In genomic region chrX:105845661-105846060, GRCh38 we compare ENCODE assay signal across 25 cellular contexts. TPM values are rescaled to one million over a fixed set of nuclear protein-coding genes. Genes with fewer than 3 reads are reported as not detected.
"Had no signal": no experiment of that assay in that cellular context is flagged by ENCODE, and none has a peak within 500 bp of the region (broad histone marks: within the 10 kb centered on the region; RNA-seq: fewer than 3 reads in every experiment).

No MANE protein-coding gene starts in this region.

- H3K27me3 ChIP-seq: esophagus muscularis mucosa, left lung, sigmoid colon, tibial artery had no signal

- H3K4me1 Mint-ChIP-seq: naive thymus-derived CD4-positive, alpha-beta T cell; stimulated activated effector memory CD8-positive, alpha-beta T cell treated with anti-CD3 and anti-CD28 coated beads, Interleukin-12 subunit alpha, Interleukin-12 subunit beta, amount 100 ng/mL, for 72 hours had no signal

- H3K4me3 ChIP-seq: dorsolateral prefrontal cortex, esophagus muscularis mucosa, heart right ventricle, left lung, psoas muscle, sigmoid colon, stomach, tibial artery had no signal

- H3K9me3 Mint-ChIP-seq: stimulated activated effector memory CD8-positive, alpha-beta T cell treated with anti-CD3 and anti-CD28 coated beads, Interleukin-12 subunit alpha, Interleukin-12 subunit beta, amount 100 ng/mL, for 72 hours; type B pancreatic cell had no signal

- DNase-seq: cortex of kidney; dorsolateral prefrontal cortex; effector CD4-positive, alpha-beta T cell; foreskin melanocyte; glutamatergic neuron; heart right ventricle; hippocampal formation; left lung; mesenchymal stem cell; midbrain; naive thymus-derived CD4-positive, alpha-beta T cell; nephron progenitor cell; nucleus accumbens; posterior cingulate gyrus; psoas muscle; right cardiac atrium; sigmoid colon; stimulated activated CD4-positive, alpha-beta T cell treated with anti-CD3 and anti-CD28 coated beads, Interleukin-2, amount 100 ng/mL, for 24 hours; stimulated activated CD4-positive, alpha-beta T cell treated with anti-CD3 and anti-CD28 coated beads, Interleukin-4, amount 100 ng/mL, for 24 hours; stimulated activated naive CD4-positive, alpha-beta T cell treated with Interleukin-2 at 50 U/mL for 16 hours; stomach; tibial artery had no signal

- ATAC-seq: heart right ventricle; left lung; naive thymus-derived CD4-positive, alpha-beta T cell; psoas muscle; right cardiac atrium; stimulated activated effector memory CD8-positive, alpha-beta T cell treated with anti-CD3 and anti-CD28 coated beads, Interleukin-12 subunit alpha, Interleukin-12 subunit beta, amount 100 ng/mL, for 72 hours had no signal

- H3K27me3 Mint-ChIP-seq: naive thymus-derived CD4-positive, alpha-beta T cell; type B pancreatic cell had no signal

- H3K27ac Mint-ChIP-seq: naive thymus-derived CD4-positive, alpha-beta T cell; nephron progenitor cell; stimulated activated effector memory CD8-positive, alpha-beta T cell treated with anti-CD3 and anti-CD28 coated beads, Interleukin-12 subunit alpha, Interleukin-12 subunit beta, amount 100 ng/mL, for 72 hours; type B pancreatic cell had no signal

- H3K9me3 ChIP-seq: esophagus muscularis mucosa, heart right ventricle, left lung, psoas muscle, sigmoid colon, tibial artery had no signal

- H3K4me1 ChIP-seq: esophagus muscularis mucosa, heart right ventricle, left lung, psoas muscle, sigmoid colon, stomach, tibial artery had no signal

- H3K4me3 Mint-ChIP-seq: naive thymus-derived CD4-positive, alpha-beta T cell; nephron progenitor cell; stimulated activated effector memory CD8-positive, alpha-beta T cell treated with anti-CD3 and anti-CD28 coated beads, Interleukin-12 subunit alpha, Interleukin-12 subunit beta, amount 100 ng/mL, for 72 hours; type B pancreatic cell had no signal

- H3K36me3 Mint-ChIP-seq: naive thymus-derived CD4-positive, alpha-beta T cell; stimulated activated effector memory CD8-positive, alpha-beta T cell treated with anti-CD3 and anti-CD28 coated beads, Interleukin-12 subunit alpha, Interleukin-12 subunit beta, amount 100 ng/mL, for 72 hours; type B pancreatic cell had no signal

- H3K36me3 ChIP-seq: esophagus muscularis mucosa, heart right ventricle, left lung, sigmoid colon, stomach, tibial artery had no signal

- H3K27ac ChIP-seq: dorsolateral prefrontal cortex, esophagus muscularis mucosa, heart right ventricle, left lung, psoas muscle, sigmoid colon, stomach, tibial artery had no signal

RNA-seq across cellular contexts. Expression of gene NRK, which starts 23.3 kb away (rescaled TPM):
- total RNA-seq: naive thymus-derived CD4-positive, alpha-beta T cell had no signal
